Comparison of ENCODE assay signal across 1 cellular context in the genomic region with DNA sequence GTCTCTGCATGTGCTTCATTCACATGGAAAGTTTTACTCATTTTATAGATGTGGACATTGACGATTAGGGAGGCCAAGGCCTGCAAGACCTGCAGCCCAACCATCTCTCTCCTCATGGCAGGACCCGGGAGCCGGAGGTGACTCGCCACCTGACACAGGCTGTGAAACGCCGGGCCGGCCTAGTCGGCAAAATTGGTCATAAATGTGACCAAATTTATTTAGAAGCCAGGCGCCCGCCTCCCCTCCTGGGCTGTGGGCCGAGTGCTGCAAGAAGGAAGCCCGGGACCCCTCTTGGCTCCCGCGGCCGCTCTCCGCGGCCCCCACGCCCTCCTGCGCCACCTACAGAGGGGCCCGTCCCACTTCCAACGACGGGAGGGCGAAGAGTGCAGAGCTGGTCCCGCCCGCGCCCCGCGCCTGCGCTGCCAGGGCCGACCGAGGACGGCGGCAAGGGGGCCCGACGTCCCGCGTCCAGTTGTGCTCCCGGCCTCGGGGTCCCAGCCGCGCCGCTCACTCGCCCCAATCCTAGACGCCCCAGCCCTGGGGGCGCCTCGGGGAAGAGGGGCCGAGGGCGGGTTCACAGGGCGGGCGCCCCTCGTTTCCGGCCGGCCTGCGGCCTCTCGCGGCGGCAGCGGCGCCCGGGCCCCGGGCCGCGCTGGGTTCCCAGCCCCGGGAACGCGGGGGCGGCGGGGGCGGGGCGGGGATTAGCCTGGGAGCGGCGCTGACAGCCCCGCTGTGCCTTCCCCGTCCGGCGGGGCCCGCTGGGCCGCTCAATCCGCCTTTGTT.
TF ChIP-seq lines count a peak whose summit lies in the region.

No MANE protein-coding gene starts in this region.

TF ChIP-seq in K562, 482 proteins besides CTCF, POLR2A, EP300 and RAD21 (continued from another document and continues in another):
- no peak for TF ChIP-seq SMARCA4 (IDR thresholded peaks at IDR 0.05)
- no peak for TF ChIP-seq ZNF140 (CRISPR knock-in tag; IDR thresholded peaks at IDR 0.05)
- no peak for TF ChIP-seq FOXJ3 (CRISPR knock-in tag; IDR thresholded peaks at IDR 0.05)
- TF ChIP-seq, protein P1, sequence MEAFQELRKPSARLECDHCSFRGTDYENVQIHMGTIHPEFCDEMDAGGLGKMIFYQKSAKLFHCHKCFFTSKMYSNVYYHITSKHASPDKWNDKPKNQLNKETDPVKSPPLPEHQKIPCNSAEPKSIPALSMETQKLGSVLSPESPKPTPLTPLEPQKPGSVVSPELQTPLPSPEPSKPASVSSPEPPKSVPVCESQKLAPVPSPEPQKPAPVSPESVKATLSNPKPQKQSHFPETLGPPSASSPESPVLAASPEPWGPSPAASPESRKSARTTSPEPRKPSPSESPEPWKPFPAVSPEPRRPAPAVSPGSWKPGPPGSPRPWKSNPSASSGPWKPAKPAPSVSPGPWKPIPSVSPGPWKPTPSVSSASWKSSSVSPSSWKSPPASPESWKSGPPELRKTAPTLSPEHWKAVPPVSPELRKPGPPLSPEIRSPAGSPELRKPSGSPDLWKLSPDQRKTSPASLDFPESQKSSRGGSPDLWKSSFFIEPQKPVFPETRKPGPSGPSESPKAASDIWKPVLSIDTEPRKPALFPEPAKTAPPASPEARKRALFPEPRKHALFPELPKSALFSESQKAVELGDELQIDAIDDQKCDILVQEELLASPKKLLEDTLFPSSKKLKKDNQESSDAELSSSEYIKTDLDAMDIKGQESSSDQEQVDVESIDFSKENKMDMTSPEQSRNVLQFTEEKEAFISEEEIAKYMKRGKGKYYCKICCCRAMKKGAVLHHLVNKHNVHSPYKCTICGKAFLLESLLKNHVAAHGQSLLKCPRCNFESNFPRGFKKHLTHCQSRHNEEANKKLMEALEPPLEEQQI (IDR thresholded peaks at IDR 0.05) = no peak
- TF ChIP-seq CEBPG (CRISPR knock-in tag; IDR thresholded peaks at IDR 0.05) = no peak
- TF ChIP-seq CEBPG (tag; conservative IDR thresholded peaks at IDR 0.05 in 1 of 2, IDR thresholded peaks at IDR 0.05 in 1 of 2) = no peak
- TF ChIP-seq SOX6 (IDR thresholded peaks at IDR 0.05) = no peak
- TF ChIP-seq PYGO2 (tag; IDR thresholded peaks at IDR 0.05) = no peak
- no peak for TF ChIP-seq ZFP36 (IDR thresholded peaks at IDR 0.05; ENCODE audit: low read depth, low read length, partially characterized antibody)
- no peak for TF ChIP-seq DDX20 (tag; IDR thresholded peaks at IDR 0.05; ENCODE audit: low read depth)
- no peak for TF ChIP-seq CAMTA2 (CRISPR knock-in tag; conservative IDR thresholded peaks at IDR 0.05)
- TF ChIP-seq PHF8 (IDR thresholded peaks at IDR 0.05; ENCODE audit: borderline replicate concordance, low read length) = peak; percentile 63; the same call in 1 of the 2 replicates
- TF ChIP-seq SIX5 (IDR thresholded peaks at IDR 0.05; ENCODE audit: borderline replicate concordance in 1 of 2, insufficient read depth in 1 of 2, low read depth in 1 of 2, low read length in 2 of 2) = no peak
- TF ChIP-seq RBM17 (IDR thresholded peaks at IDR 0.05; ENCODE audit: borderline replicate concordance, low read depth, low read length) = no peak
- no peak for TF ChIP-seq GTF2A2 (tag; IDR thresholded peaks at IDR 0.05)
- TF ChIP-seq, protein P2, sequence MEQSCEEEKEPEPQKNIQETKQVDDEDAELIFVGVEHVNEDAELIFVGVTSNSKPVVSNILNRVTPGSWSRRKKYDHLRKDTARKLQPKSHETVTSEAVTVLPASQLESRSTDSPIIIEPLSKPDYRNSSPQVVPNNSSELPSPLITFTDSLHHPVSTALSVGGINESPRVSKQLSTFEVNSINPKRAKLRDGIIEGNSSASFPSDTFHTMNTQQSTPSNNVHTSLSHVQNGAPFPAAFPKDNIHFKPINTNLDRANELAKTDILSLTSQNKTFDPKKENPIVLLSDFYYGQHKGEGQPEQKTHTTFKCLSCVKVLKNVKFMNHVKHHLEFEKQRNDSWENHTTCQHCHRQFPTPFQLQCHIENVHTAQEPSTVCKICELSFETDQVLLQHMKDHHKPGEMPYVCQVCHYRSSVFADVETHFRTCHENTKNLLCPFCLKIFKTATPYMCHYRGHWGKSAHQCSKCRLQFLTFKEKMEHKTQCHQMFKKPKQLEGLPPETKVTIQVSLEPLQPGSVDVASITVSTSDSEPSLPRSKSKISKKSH (CRISPR knock-in tag; IDR thresholded peaks at IDR 0.05) = no peak
- no peak for TF ChIP-seq ZNF146 (CRISPR knock-in tag; IDR thresholded peaks at IDR 0.05; ENCODE audit: unreplicated experiment)
- TF ChIP-seq NCOA4 (IDR thresholded peaks at IDR 0.05; ENCODE audit: partially characterized antibody) = no peak
- no peak for TF ChIP-seq HNRNPUL1 (IDR thresholded peaks at IDR 0.05; ENCODE audit: low read length)
- TF ChIP-seq JUND (IDR thresholded peaks at IDR 0.05; ENCODE audit: borderline replicate concordance, low read depth, low read length) = no peak
- 0 out of 3 replicates have a peak, but pooled peaks have one; percentile 24 for TF ChIP-seq JUND (tag; IDR thresholded peaks at IDR 0.05; ENCODE audit: borderline replicate concordance, low read depth, low read length)
- TF ChIP-seq, protein P3, sequence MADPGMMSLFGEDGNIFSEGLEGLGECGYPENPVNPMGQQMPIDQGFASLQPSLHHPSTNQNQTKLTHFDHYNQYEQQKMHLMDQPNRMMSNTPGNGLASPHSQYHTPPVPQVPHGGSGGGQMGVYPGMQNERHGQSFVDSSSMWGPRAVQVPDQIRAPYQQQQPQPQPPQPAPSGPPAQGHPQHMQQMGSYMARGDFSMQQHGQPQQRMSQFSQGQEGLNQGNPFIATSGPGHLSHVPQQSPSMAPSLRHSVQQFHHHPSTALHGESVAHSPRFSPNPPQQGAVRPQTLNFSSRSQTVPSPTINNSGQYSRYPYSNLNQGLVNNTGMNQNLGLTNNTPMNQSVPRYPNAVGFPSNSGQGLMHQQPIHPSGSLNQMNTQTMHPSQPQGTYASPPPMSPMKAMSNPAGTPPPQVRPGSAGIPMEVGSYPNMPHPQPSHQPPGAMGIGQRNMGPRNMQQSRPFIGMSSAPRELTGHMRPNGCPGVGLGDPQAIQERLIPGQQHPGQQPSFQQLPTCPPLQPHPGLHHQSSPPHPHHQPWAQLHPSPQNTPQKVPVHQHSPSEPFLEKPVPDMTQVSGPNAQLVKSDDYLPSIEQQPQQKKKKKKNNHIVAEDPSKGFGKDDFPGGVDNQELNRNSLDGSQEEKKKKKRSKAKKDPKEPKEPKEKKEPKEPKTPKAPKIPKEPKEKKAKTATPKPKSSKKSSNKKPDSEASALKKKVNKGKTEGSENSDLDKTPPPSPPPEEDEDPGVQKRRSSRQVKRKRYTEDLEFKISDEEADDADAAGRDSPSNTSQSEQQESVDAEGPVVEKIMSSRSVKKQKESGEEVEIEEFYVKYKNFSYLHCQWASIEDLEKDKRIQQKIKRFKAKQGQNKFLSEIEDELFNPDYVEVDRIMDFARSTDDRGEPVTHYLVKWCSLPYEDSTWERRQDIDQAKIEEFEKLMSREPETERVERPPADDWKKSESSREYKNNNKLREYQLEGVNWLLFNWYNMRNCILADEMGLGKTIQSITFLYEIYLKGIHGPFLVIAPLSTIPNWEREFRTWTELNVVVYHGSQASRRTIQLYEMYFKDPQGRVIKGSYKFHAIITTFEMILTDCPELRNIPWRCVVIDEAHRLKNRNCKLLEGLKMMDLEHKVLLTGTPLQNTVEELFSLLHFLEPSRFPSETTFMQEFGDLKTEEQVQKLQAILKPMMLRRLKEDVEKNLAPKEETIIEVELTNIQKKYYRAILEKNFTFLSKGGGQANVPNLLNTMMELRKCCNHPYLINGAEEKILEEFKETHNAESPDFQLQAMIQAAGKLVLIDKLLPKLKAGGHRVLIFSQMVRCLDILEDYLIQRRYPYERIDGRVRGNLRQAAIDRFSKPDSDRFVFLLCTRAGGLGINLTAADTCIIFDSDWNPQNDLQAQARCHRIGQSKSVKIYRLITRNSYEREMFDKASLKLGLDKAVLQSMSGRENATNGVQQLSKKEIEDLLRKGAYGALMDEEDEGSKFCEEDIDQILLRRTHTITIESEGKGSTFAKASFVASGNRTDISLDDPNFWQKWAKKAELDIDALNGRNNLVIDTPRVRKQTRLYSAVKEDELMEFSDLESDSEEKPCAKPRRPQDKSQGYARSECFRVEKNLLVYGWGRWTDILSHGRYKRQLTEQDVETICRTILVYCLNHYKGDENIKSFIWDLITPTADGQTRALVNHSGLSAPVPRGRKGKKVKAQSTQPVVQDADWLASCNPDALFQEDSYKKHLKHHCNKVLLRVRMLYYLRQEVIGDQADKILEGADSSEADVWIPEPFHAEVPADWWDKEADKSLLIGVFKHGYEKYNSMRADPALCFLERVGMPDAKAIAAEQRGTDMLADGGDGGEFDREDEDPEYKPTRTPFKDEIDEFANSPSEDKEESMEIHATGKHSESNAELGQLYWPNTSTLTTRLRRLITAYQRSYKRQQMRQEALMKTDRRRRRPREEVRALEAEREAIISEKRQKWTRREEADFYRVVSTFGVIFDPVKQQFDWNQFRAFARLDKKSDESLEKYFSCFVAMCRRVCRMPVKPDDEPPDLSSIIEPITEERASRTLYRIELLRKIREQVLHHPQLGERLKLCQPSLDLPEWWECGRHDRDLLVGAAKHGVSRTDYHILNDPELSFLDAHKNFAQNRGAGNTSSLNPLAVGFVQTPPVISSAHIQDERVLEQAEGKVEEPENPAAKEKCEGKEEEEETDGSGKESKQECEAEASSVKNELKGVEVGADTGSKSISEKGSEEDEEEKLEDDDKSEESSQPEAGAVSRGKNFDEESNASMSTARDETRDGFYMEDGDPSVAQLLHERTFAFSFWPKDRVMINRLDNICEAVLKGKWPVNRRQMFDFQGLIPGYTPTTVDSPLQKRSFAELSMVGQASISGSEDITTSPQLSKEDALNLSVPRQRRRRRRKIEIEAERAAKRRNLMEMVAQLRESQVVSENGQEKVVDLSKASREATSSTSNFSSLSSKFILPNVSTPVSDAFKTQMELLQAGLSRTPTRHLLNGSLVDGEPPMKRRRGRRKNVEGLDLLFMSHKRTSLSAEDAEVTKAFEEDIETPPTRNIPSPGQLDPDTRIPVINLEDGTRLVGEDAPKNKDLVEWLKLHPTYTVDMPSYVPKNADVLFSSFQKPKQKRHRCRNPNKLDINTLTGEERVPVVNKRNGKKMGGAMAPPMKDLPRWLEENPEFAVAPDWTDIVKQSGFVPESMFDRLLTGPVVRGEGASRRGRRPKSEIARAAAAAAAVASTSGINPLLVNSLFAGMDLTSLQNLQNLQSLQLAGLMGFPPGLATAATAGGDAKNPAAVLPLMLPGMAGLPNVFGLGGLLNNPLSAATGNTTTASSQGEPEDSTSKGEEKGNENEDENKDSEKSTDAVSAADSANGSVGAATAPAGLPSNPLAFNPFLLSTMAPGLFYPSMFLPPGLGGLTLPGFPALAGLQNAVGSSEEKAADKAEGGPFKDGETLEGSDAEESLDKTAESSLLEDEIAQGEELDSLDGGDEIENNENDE (IDR thresholded peaks at IDR 0.05; ENCODE audit: low read depth, low read length) = no peak
- TF ChIP-seq, protein P4, sequence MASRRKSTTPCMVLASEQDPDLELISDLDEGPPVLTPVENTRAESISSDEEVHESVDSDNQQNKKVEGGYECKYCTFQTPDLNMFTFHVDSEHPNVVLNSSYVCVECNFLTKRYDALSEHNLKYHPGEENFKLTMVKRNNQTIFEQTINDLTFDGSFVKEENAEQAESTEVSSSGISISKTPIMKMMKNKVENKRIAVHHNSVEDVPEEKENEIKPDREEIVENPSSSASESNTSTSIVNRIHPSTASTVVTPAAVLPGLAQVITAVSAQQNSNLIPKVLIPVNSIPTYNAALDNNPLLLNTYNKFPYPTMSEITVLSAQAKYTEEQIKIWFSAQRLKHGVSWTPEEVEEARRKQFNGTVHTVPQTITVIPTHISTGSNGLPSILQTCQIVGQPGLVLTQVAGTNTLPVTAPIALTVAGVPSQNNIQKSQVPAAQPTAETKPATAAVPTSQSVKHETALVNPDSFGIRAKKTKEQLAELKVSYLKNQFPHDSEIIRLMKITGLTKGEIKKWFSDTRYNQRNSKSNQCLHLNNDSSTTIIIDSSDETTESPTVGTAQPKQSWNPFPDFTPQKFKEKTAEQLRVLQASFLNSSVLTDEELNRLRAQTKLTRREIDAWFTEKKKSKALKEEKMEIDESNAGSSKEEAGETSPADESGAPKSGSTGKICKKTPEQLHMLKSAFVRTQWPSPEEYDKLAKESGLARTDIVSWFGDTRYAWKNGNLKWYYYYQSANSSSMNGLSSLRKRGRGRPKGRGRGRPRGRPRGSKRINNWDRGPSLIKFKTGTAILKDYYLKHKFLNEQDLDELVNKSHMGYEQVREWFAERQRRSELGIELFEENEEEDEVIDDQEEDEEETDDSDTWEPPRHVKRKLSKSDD (conservative IDR thresholded peaks at IDR 0.05; ENCODE audit: low read length) = no peak
- TF ChIP-seq, protein P5, sequence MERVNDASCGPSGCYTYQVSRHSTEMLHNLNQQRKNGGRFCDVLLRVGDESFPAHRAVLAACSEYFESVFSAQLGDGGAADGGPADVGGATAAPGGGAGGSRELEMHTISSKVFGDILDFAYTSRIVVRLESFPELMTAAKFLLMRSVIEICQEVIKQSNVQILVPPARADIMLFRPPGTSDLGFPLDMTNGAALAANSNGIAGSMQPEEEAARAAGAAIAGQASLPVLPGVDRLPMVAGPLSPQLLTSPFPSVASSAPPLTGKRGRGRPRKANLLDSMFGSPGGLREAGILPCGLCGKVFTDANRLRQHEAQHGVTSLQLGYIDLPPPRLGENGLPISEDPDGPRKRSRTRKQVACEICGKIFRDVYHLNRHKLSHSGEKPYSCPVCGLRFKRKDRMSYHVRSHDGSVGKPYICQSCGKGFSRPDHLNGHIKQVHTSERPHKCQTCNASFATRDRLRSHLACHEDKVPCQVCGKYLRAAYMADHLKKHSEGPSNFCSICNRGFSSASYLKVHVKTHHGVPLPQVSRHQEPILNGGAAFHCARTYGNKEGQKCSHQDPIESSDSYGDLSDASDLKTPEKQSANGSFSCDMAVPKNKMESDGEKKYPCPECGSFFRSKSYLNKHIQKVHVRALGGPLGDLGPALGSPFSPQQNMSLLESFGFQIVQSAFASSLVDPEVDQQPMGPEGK (CRISPR knock-in tag; IDR thresholded peaks at IDR 0.05; ENCODE audit: borderline replicate concordance) = no peak
- TF ChIP-seq, protein P6, sequence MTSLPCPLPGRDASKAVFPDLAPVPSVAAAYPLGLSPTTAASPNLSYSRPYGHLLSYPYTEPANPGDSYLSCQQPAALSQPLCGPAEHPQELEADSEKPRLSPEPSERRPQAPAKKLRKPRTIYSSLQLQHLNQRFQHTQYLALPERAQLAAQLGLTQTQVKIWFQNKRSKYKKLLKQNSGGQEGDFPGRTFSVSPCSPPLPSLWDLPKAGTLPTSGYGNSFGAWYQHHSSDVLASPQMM (CRISPR knock-in tag; IDR thresholded peaks at IDR 0.05) = no peak
- TF ChIP-seq, protein P7, sequence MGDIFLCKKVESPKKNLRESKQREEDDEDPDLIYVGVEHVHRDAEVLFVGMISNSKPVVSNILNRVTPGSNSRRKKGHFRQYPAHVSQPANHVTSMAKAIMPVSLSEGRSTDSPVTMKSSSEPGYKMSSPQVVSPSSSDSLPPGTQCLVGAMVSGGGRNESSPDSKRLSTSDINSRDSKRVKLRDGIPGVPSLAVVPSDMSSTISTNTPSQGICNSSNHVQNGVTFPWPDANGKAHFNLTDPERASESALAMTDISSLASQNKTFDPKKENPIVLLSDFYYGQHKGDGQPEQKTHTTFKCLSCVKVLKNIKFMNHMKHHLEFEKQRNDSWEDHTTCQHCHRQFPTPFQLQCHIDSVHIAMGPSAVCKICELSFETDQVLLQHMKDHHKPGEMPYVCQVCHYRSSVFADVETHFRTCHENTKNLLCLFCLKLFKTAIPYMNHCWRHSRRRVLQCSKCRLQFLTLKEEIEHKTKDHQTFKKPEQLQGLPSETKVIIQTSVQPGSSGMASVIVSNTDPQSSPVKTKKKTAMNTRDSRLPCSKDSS (IDR thresholded peaks at IDR 0.05; ENCODE audit: low read depth, partially characterized antibody) = no peak
- TF ChIP-seq, protein P8, sequence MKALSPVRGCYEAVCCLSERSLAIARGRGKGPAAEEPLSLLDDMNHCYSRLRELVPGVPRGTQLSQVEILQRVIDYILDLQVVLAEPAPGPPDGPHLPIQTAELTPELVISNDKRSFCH (CRISPR knock-in tag; IDR thresholded peaks at IDR 0.05) = no peak
- TF ChIP-seq, protein P8 (tag; IDR thresholded peaks at IDR 0.05) = no peak; the same call in 1 of the 2 replicates
